ENCODE assay signal across 1 cellular context in genomic region chr17:77182773-77183172, GRCh38.
TF ChIP-seq lines count a peak whose summit lies in the region.

No MANE protein-coding gene starts in this region.

TF ChIP-seq in GM12878, 131 proteins besides CTCF, POLR2A, EP300 and RAD21 (continued from another document):
- TF ChIP-seq SKIL (IDR thresholded peaks at IDR 0.05; ENCODE audit: low read depth, poor library complexity, severe bottlenecking) (no peak), TBL1XR1 (IDR thresholded peaks at IDR 0.05; ENCODE audit: low read depth, low read length) (no peak), MYC (IDR thresholded peaks at IDR 0.05; ENCODE audit: insufficient read depth, insufficient read length, insufficient replicate concordance, low read length, severe bottlenecking) (no peak), RELB (IDR thresholded peaks at IDR 0.05; ENCODE audit: low read depth) (no peak), SREBF2 (IDR thresholded peaks at IDR 0.05; ENCODE audit: low read length) (no peak), E2F4 (IDR thresholded peaks at IDR 0.05; ENCODE audit: low read depth, low read length) (no peak), MYB (IDR thresholded peaks at IDR 0.05; ENCODE audit: borderline replicate concordance, low read depth, low read length) (no peak)
